ENCODE assay signal across 8 cellular contexts in genomic region chr2:53767405-53768232, GRCh38. TPM values are rescaled to one million over a fixed set of nuclear protein-coding genes. Genes with fewer than 3 reads are reported as not detected.
A peak's percentile ranks its signal among the peaks of the same experiment; 100 is the strongest.
DNase-seq lines count a peak whose midpoint lies in the region; ATAC-seq and TF ChIP-seq lines count a peak whose summit lies in the region.

Gene CHAC2 (plus strand): TSS chr2:53767804. CDS start chr2:53767887, 83 bp downstream.

- peaks cover 8% of the 10 kb centered on the region for H3K36me3 ChIP-seq in GM23248 (ENCODE audit: low read depth)
- H3K36me3 ChIP-seq in Karpas-422 (ENCODE audit: insufficient read depth, low read length): peaks cover 32% of the 10 kb centered on the region
- no peaks in the 10 kb centered on the region for H3K36me3 ChIP-seq in fibroblast of lung (ENCODE audit: control insufficient read depth, insufficient read depth, low read length)

- H3K9me3 ChIP-seq in GM23248 (ENCODE audit: low read depth) (no peaks in the 10 kb centered on the region), Karpas-422 (ENCODE audit: low read length) (no peaks in the 10 kb centered on the region), fibroblast of lung (ENCODE audit: control insufficient read depth, insufficient read depth, low read depth, low read length) (no peaks in the 10 kb centered on the region)

- WGBS in GM23248 (ENCODE audit: low coverage in 1 of 2, low lambda C conversion rate in 2 of 2, missing lambda C conversion rate in 2 of 2), 2 experiments: 2 to 3% methylated on average over 42 to 45 of the region's 45 CpGs

- H4K20me1 ChIP-seq in GM23248 (ENCODE audit: insufficient read depth) (no peaks in the 10 kb centered on the region), Karpas-422 (ENCODE audit: insufficient read depth, low read depth, low read length) (no peaks in the 10 kb centered on the region), fibroblast of lung (ENCODE audit: control insufficient read depth, extremely low read depth, insufficient read depth, low read length) (no peaks in the 10 kb centered on the region)

- peak within 1 kb of the TSS; percentile 96 for H3K4me3 Mint-ChIP-seq in activated T-helper 1 cell treated with anti-CD3 and anti-CD28 coated beads, Interleukin-12 subunit alpha, Interleukin-12 subunit beta, Interleukin-2, Interleukin-4 antibody, amounts not matched to agents 30 ng/mL and 10 ng/mL and 1 ng/mL, durations not matched to agents 14 hours and 24 hours and 36 hours
- H3K4me3 Mint-ChIP-seq in naive thymus-derived CD8-positive, alpha-beta T cell: peak within 1 kb of the TSS; percentile 90 to 98 (median 94)

- H3K4me1 ChIP-seq in GM23248 (ENCODE audit: insufficient read depth) (peaks cover 10% of the 10 kb centered on the region), Karpas-422 (ENCODE audit: low read length) (peaks cover 38% of the 10 kb centered on the region), fibroblast of lung (ENCODE audit: control insufficient read depth, extremely low read depth, insufficient read depth, low read length) (no peaks in the 10 kb centered on the region)

- no peaks in the 10 kb centered on the region for H3K9me3 Mint-ChIP-seq in activated T-helper 1 cell treated with anti-CD3 and anti-CD28 coated beads, Interleukin-12 subunit alpha, Interleukin-12 subunit beta, Interleukin-2, Interleukin-4 antibody, amounts not matched to agents 30 ng/mL and 10 ng/mL and 1 ng/mL, durations not matched to agents 14 hours and 24 hours and 36 hours
- no peaks in the 10 kb centered on the region for H3K9me3 Mint-ChIP-seq in naive thymus-derived CD8-positive, alpha-beta T cell

- no peaks in the 10 kb centered on the region for H3K27me3 ChIP-seq in GM23248 (replicated peaks; ENCODE audit: insufficient read depth)
- H3K27me3 ChIP-seq in Karpas-422 (ENCODE audit: low read length): no peaks in the 10 kb centered on the region
- no peaks in the 10 kb centered on the region for H3K27me3 ChIP-seq in fibroblast of lung (ENCODE audit: control insufficient read depth, insufficient read depth, low read length)

- POLR2A ChIA-PET in naive thymus-derived CD8-positive, alpha-beta T cell (lab: Charles Lee): interaction anchor here (0.6 to 2.3 kb wide), 12 partner anchors 10 to 1851 kb away, joined by 3 to 34 read pairs (median 3); partner anchors contain the start of genes ASB3, ERLEC1 and RTN4

- no peaks in the 10 kb centered on the region for H3K9me2 ChIP-seq in GM23248 (ENCODE audit: insufficient read depth)
- no peaks in the 10 kb centered on the region for H3K9me2 ChIP-seq in Karpas-422 (replicated peaks; ENCODE audit: insufficient read depth, low read length)

- peaks cover 23% of the 10 kb centered on the region for H3K36me3 Mint-ChIP-seq in activated T-helper 1 cell treated with anti-CD3 and anti-CD28 coated beads, Interleukin-12 subunit alpha, Interleukin-12 subunit beta, Interleukin-2, Interleukin-4 antibody, amounts not matched to agents 30 ng/mL and 10 ng/mL and 1 ng/mL, durations not matched to agents 14 hours and 24 hours and 36 hours (ENCODE audit: low read depth)
- peaks cover 0 to 28% (median 9%) of the 10 kb centered on the region in 3 donors for H3K36me3 Mint-ChIP-seq in naive thymus-derived CD8-positive, alpha-beta T cell

- H3K4me1 Mint-ChIP-seq in activated T-helper 1 cell treated with anti-CD3 and anti-CD28 coated beads, Interleukin-12 subunit alpha, Interleukin-12 subunit beta, Interleukin-2, Interleukin-4 antibody, amounts not matched to agents 30 ng/mL and 10 ng/mL and 1 ng/mL, durations not matched to agents 14 hours and 24 hours and 36 hours (ENCODE audit: low read depth): peaks cover 38% of the 10 kb centered on the region
- H3K4me1 Mint-ChIP-seq in naive thymus-derived CD8-positive, alpha-beta T cell: peaks cover 10 to 43% (median 38%) of the 10 kb centered on the region in 4 donors

- H3K27ac Mint-ChIP-seq in activated T-helper 1 cell treated with anti-CD3 and anti-CD28 coated beads, Interleukin-12 subunit alpha, Interleukin-12 subunit beta, Interleukin-2, Interleukin-4 antibody, amounts not matched to agents 30 ng/mL and 10 ng/mL and 1 ng/mL, durations not matched to agents 14 hours and 24 hours and 36 hours: peak within 1 kb of the TSS; percentile 97
- H3K27ac Mint-ChIP-seq in naive thymus-derived CD8-positive, alpha-beta T cell: peak within 1 kb of the TSS; percentile 90 to 98 (median 94)

- in situ Hi-C loops in GM23248 (cut with MboI): no loop called here

- intact Hi-C loops in activated T-helper 1 cell treated with anti-CD3 and anti-CD28 coated beads, Interleukin-12 subunit alpha, Interleukin-12 subunit beta, Interleukin-2, Interleukin-4 antibody, amounts not matched to agents 30 ng/mL and 10 ng/mL and 1 ng/mL, durations not matched to agents 14 hours and 24 hours and 36 hours (cut with micrococcal nuclease): loop anchor here (1.0 to 5.0 kb wide), 6 partner anchors 16 to 1850 kb away; partner anchors contain the start of genes ACYP2, EML6, ERLEC1 and PPP4R3B

- peak; percentile 31 to 36 for TF ChIP-seq CTCF in fibroblast of lung (conservative IDR thresholded peaks at IDR 0.05 in 1 of 2, IDR thresholded peaks at IDR 0.05 in 1 of 2; ENCODE audit: low read depth in 1 of 2, low read length in 2 of 2)

- ATAC-seq in naive thymus-derived CD8-positive, alpha-beta T cell: peak; percentile 89 to 94

- peak within 1 kb of the TSS; percentile 81 for H3K4me3 ChIP-seq in GM23248
- H3K4me3 ChIP-seq in Karpas-422 (ENCODE audit: low read length): peak within 1 kb of the TSS; percentile 97
- H3K4me3 ChIP-seq in fibroblast of lung (replicated peaks in 1 of 4; ENCODE audit: control extremely low read depth in 1 of 4, insufficient read depth in 1 of 4, low read depth in 3 of 4, low read length in 4 of 4): peak within 1 kb of the TSS; percentile 81 to 93 (median 85)

- H3K27ac ChIP-seq in GM23248: peak within 1 kb of the TSS; percentile 63
- peak within 1 kb of the TSS; percentile 91 for H3K27ac ChIP-seq in Karpas-422 (ENCODE audit: low read length)
- H3K27ac ChIP-seq in fibroblast of lung (ENCODE audit: insufficient read depth, low read length): peak within 1 kb of the TSS; percentile 77

- peak within 1 kb of the TSS; percentile 99 for H3K4me2 ChIP-seq in GM23248 (ENCODE audit: unreplicated experiment)
- peak within 1 kb of the TSS; percentile 97 for H3K4me2 ChIP-seq in Karpas-422 (ENCODE audit: low read depth, low read length, poor library complexity, severe bottlenecking)
- H3K4me2 ChIP-seq in fibroblast of lung (ENCODE audit: extremely low read depth, insufficient read depth, low read length): peak within 1 kb of the TSS; percentile 88

- H3K9ac ChIP-seq in GM23248 (peak within 1 kb of the TSS; percentile 81), Karpas-422 (ENCODE audit: low read length) (peak within 1 kb of the TSS; percentile 96), fibroblast of lung (ENCODE audit: insufficient read depth, low read length) (peak within 1 kb of the TSS; percentile 72)

- peak; percentile 82 for DNase-seq in EH (ENCODE audit: low read depth)
- peak; percentile 93 for DNase-seq in GM23248
- peak; percentile 94 for DNase-seq in Karpas-422
- peak; percentile 83 for DNase-seq in RPMI7951 (ENCODE audit: low read depth)
- peak; percentile 82 for DNase-seq in activated T-helper 1 cell treated with anti-CD3 and anti-CD28 coated beads, Interleukin-12 subunit alpha, Interleukin-12 subunit beta, Interleukin-2, Interleukin-4 antibody, amounts not matched to agents 30 ng/mL and 10 ng/mL and 1 ng/mL, durations not matched to agents 14 hours and 24 hours and 36 hours (ENCODE audit: low spot score)
- peak; percentile 80 for DNase-seq in fibroblast of lung (ENCODE audit: low read depth in 2 of 2)
- peak; percentile 73 to 90 (median 81) for DNase-seq in naive thymus-derived CD8-positive, alpha-beta T cell
- peak; percentile 67 to 86 (median 76) for DNase-seq in stimulated activated naive CD4-positive, alpha-beta T cell (lab: John Stamatoyannopoulos, UW)

- H3K79me2 ChIP-seq in GM23248 (ENCODE audit: insufficient read depth): peaks cover 52% of the 10 kb centered on the region
- peaks cover 87% of the 10 kb centered on the region for H3K79me2 ChIP-seq in Karpas-422 (ENCODE audit: low read length)
- H3K79me2 ChIP-seq in fibroblast of lung (ENCODE audit: control insufficient read depth, insufficient read depth, low read length): peaks cover 12% of the 10 kb centered on the region

- H2AFZ ChIP-seq in GM23248: peak within 1 kb of the TSS; percentile 96
- peak within 1 kb of the TSS; percentile 82 for H2AFZ ChIP-seq in Karpas-422 (ENCODE audit: low read length)
- H2AFZ ChIP-seq in fibroblast of lung (ENCODE audit: low read length): peak within 1 kb of the TSS; percentile 92

- H3F3A ChIP-seq in GM23248 (ENCODE audit: insufficient read depth): peaks cover 8% of the 10 kb centered on the region; the same call in 1 of the 2 replicates

- no peaks in the 10 kb centered on the region for H3K27me3 Mint-ChIP-seq in activated T-helper 1 cell treated with anti-CD3 and anti-CD28 coated beads, Interleukin-12 subunit alpha, Interleukin-12 subunit beta, Interleukin-2, Interleukin-4 antibody, amounts not matched to agents 30 ng/mL and 10 ng/mL and 1 ng/mL, durations not matched to agents 14 hours and 24 hours and 36 hours (ENCODE audit: insufficient read depth)
- no peaks in the 10 kb centered on the region for H3K27me3 Mint-ChIP-seq in naive thymus-derived CD8-positive, alpha-beta T cell

RNA-seq across cellular contexts. Expression of gene CHAC2, which starts in this region (rescaled TPM):
- total RNA-seq in GM23248 (2014; rRNA removed; shearing (Covaris generic)): 4.3 and 4.6 TPM in 2 replicates
- polyA plus RNA-seq in GM23248 (2016; fragmentation: Nextera tagmentation; extraction: Ambion mirVana) (4.0 and 5.4 TPM in 2 replicates), fibroblast of lung (3.3 and 6.8 TPM in 2 replicates)
- total RNA-seq in Karpas-422 (2014; rRNA removed; shearing (Covaris generic); ENCODE audit: low replicate concordance): 9.8 and 21.3 TPM in 2 replicates
- 18.0 and 19.9 TPM in 2 replicates for total RNA-seq in RPMI7951 (2014; rRNA removed; shearing (Covaris generic))
- 24.1 and 25.6 TPM in 2 replicates for total RNA-seq in activated T-helper 1 cell treated with anti-CD3 and anti-CD28 coated beads, Interleukin-12 subunit alpha, Interleukin-12 subunit beta, Interleukin-2, Interleukin-4 antibody, amounts not matched to agents 30 ng/mL and 10 ng/mL and 1 ng/mL, durations not matched to agents 14 hours and 24 hours and 36 hours
- 1.3 and 1.7 TPM in 2 replicates for total RNA-seq in fibroblast of lung
- polyA plus RNA-seq in fibroblast of lung (2012): 2.7 and 6.2 TPM in 2 replicates
- polyA minus RNA-seq in fibroblast of lung (ENCODE audit: low replicate concordance): 1.4 TPM in 1 of 2 replicates, not detected in the other
- 1 to 10 TPM; 1.5 to 2.3 TPM for total RNA-seq in naive thymus-derived CD8-positive, alpha-beta T cell
- polyA plus RNA-seq in naive thymus-derived CD8-positive, alpha-beta T cell: 1 to 10 TPM; 4.0 to 5.4 (median 4.1) TPM

Comparison
In these comparisons a context has a peak if more than half of its experiments do, and no peak if none do; other contexts are left out.
1. Peak in every context shown above with its lines: DNase-seq, ATAC-seq, H3K4me3 ChIP-seq and H3K27ac ChIP-seq.